15 cellular contexts compared by ENCODE assay signal in genomic region chr20:57870597-57871236, GRCh38.
DNase-seq lines count a peak whose midpoint lies in the region; ATAC-seq and TF ChIP-seq lines count a peak whose summit lies in the region.
"Had no signal": no experiment of that assay in that cellular context is flagged by ENCODE, and none has a peak within 500 bp of the region (broad histone marks: within the 10 kb centered on the region; RNA-seq: fewer than 3 reads in every experiment).

No MANE protein-coding gene starts in this region.

- TF ChIP-seq POLR2A in sigmoid colon (IDR thresholded peaks at IDR 0.05): no peak

- H3K36me3 Mint-ChIP-seq in activated CD4-positive, alpha-beta T cell treated with anti-CD3 and anti-CD28 coated beads, Interleukin-2, amount 10 ng/mL, durations not matched to agents 24 days and 14 days (ENCODE audit: low read depth): no peaks in the 10 kb centered on the region

- H3K4me1 Mint-ChIP-seq in activated CD4-positive, alpha-beta T cell treated with anti-CD3 and anti-CD28 coated beads, Interleukin-2, amount 10 ng/mL, durations not matched to agents 24 days and 14 days: peaks cover 1% of the 10 kb centered on the region

- TF ChIP-seq EP300 in sigmoid colon (IDR thresholded peaks at IDR 0.05): no peak

- H3K4me3 ChIP-seq in right atrium auricular region (no peak overlapping the region), left ventricle myocardium inferior (no peak overlapping the region), sigmoid colon (no peak overlapping the region)
- H3K4me3 ChIP-seq: GM23338 had no signal

- H3K27me3 ChIP-seq in right atrium auricular region: no peaks in the 10 kb centered on the region
- peaks cover 41% of the 10 kb centered on the region for H3K27me3 ChIP-seq in left ventricle myocardium inferior (ENCODE audit: low read depth)
- no peaks in the 10 kb centered on the region for H3K27me3 ChIP-seq in sigmoid colon
- H3K27me3 ChIP-seq: BE2C had no signal

- H3K9me3 ChIP-seq in right atrium auricular region: no peaks in the 10 kb centered on the region
- no peaks in the 10 kb centered on the region for H3K9me3 ChIP-seq in left ventricle myocardium inferior (replicated peaks)
- no peaks in the 10 kb centered on the region for H3K9me3 ChIP-seq in sigmoid colon
- H3K9me3 ChIP-seq: BE2C, Caco-2 had no signal

- peaks cover 6% of the 10 kb centered on the region for H3K27me3 Mint-ChIP-seq in activated CD4-positive, alpha-beta T cell treated with anti-CD3 and anti-CD28 coated beads, Interleukin-2, amount 10 ng/mL, durations not matched to agents 24 days and 14 days

- TF ChIP-seq CTCF in right atrium auricular region (IDR thresholded peaks at IDR 0.05): no peak
- TF ChIP-seq CTCF in left ventricle myocardium inferior (IDR thresholded peaks at IDR 0.05; ENCODE audit: borderline replicate concordance): no peak
- TF ChIP-seq CTCF in sigmoid colon (IDR thresholded peaks at IDR 0.05): no peak

- ATAC-seq in left lobe of liver: no peak
- no peak for ATAC-seq in HG02852 (IDR thresholded peaks at IDR 0.05; ENCODE audit: unreplicated experiment)
- ATAC-seq: GM23338, HCT116 had no signal

- WGBS in sigmoid colon, 2 donors: 67 to 82% methylated on average over 8 of the region's 8 CpGs

- no peak overlapping the region for H3K27ac Mint-ChIP-seq in activated CD4-positive, alpha-beta T cell treated with anti-CD3 and anti-CD28 coated beads, Interleukin-2, amount 10 ng/mL, durations not matched to agents 24 days and 14 days
- H3K27ac Mint-ChIP-seq: CD4-positive, alpha-beta T cell; GM23338; HFFc6 had no signal

- H3K4me1 ChIP-seq in right atrium auricular region (no peaks in the 10 kb centered on the region), left ventricle myocardium inferior (no peaks in the 10 kb centered on the region), sigmoid colon (no peaks in the 10 kb centered on the region)
- H3K4me1 ChIP-seq: BE2C, Caco-2 had no signal

- H3K27ac ChIP-seq in right atrium auricular region (no peak overlapping the region), left ventricle myocardium inferior (replicated peaks) (no peak overlapping the region), sigmoid colon (no peak overlapping the region)

- intact Hi-C loops in left ventricle myocardium inferior (cut with micrococcal nuclease) (no loop called here), sigmoid colon (cut with DNase I) (no loop called here)
- intact Hi-C loops in activated CD4-positive, alpha-beta T cell treated with anti-CD3 and anti-CD28 coated beads, Interleukin-2, amount 10 ng/mL, durations not matched to agents 24 days and 14 days (cut with micrococcal nuclease): no loop called here

- no peak overlapping the region for H3K4me3 Mint-ChIP-seq in activated CD4-positive, alpha-beta T cell treated with anti-CD3 and anti-CD28 coated beads, Interleukin-2, amount 10 ng/mL, durations not matched to agents 24 days and 14 days
- H3K4me3 Mint-ChIP-seq: CD4-positive, alpha-beta T cell; GM23338; HFFc6 had no signal

- DNase-seq in right atrium auricular region (ENCODE audit: low spot score): peak; percentile 26
- DNase-seq in left ventricle myocardium inferior: no peak
- DNase-seq in left lobe of liver (ENCODE audit: low spot score): peak; percentile 18
- DNase-seq in sigmoid colon: peak; percentile 34
- no peak for DNase-seq in T-helper 9 cell
- DNase-seq in activated CD4-positive, alpha-beta T cell treated with anti-CD3 and anti-CD28 coated beads, Interleukin-2, amount 10 ng/mL, durations not matched to agents 24 days and 14 days: no peak
- DNase-seq: ACHN; BE2C; C1 segment of cervical spinal cord; Caco-2; CD4-positive, alpha-beta T cell; HFFc6 had no signal

- no peaks in the 10 kb centered on the region for H3K9me3 Mint-ChIP-seq in activated CD4-positive, alpha-beta T cell treated with anti-CD3 and anti-CD28 coated beads, Interleukin-2, amount 10 ng/mL, durations not matched to agents 24 days and 14 days
- H3K9me3 Mint-ChIP-seq: CD4-positive, alpha-beta T cell; GM23338; HFFc6 had no signal

- H3K36me3 ChIP-seq in right atrium auricular region (no peaks in the 10 kb centered on the region), left ventricle myocardium inferior (no peaks in the 10 kb centered on the region), sigmoid colon (no peaks in the 10 kb centered on the region)
- H3K36me3 ChIP-seq: BE2C had no signal

Comparison
In these comparisons a context has a peak if more than half of its experiments do, and no peak if none do; other contexts are left out.
1. DNase-seq: peak in right atrium auricular region (single experiment), left lobe of liver (single experiment) and sigmoid colon (single experiment); none in left ventricle myocardium inferior (single experiment), T-helper 9 cell (single experiment) and activated CD4-positive, alpha-beta T cell treated with anti-CD3 and anti-CD28 coated beads, Interleukin-2, amount 10 ng/mL, durations not matched to agents 24 days and 14 days (single experiment).